ENCODE assay signal across 25 cellular contexts in genomic region chr2:72750977-72751639, GRCh38.
"Had no signal": no experiment of that assay in that cellular context is flagged by ENCODE, and none has a peak within 500 bp of the region (broad histone marks: within the 10 kb centered on the region; RNA-seq: fewer than 3 reads in every experiment).

No MANE protein-coding gene starts in this region.

- H3K36me3 Mint-ChIP-seq: activated CD4-positive, alpha-beta memory T cell treated with anti-CD3 and anti-CD28 coated beads for 36 hours; natural killer cell treated with Interleukin-12 subunit alpha and Interleukin-12 subunit beta and Interleukin-15 and Interleukin-18, amount 100 ng/mL, for 72 hours had no signal

- H3K27ac Mint-ChIP-seq: activated CD4-positive, alpha-beta memory T cell treated with anti-CD3 and anti-CD28 coated beads for 36 hours; activated naive CD4-positive, alpha-beta T cell treated with anti-CD3 and anti-CD28 coated beads for 36 hours; natural killer cell treated with Interleukin-12 subunit alpha and Interleukin-12 subunit beta and Interleukin-15 and Interleukin-18, amount 100 ng/mL, for 72 hours had no signal

- H3K27me3 Mint-ChIP-seq: activated CD4-positive, alpha-beta memory T cell treated with anti-CD3 and anti-CD28 coated beads for 36 hours; natural killer cell treated with Interleukin-12 subunit alpha and Interleukin-12 subunit beta and Interleukin-15 and Interleukin-18, amount 100 ng/mL, for 72 hours had no signal

- H3K4me3 Mint-ChIP-seq: activated CD4-positive, alpha-beta memory T cell treated with anti-CD3 and anti-CD28 coated beads for 36 hours; activated naive CD4-positive, alpha-beta T cell treated with anti-CD3 and anti-CD28 coated beads for 36 hours; natural killer cell treated with Interleukin-12 subunit alpha and Interleukin-12 subunit beta and Interleukin-15 and Interleukin-18, amount 100 ng/mL, for 72 hours had no signal

- H3K4me3 ChIP-seq: coronary artery, esophagus squamous epithelium, gastrocnemius medialis, left ventricle myocardium inferior, ovary, psoas muscle, right atrium auricular region, spleen, testis, uterus had no signal

- H3K4me1 ChIP-seq: psoas muscle, spleen had no signal

- H3K27me3 ChIP-seq: esophagus squamous epithelium, gastrocnemius medialis, ovary, right atrium auricular region, spleen, testis, uterus had no signal

- H3K9me3 Mint-ChIP-seq: activated CD4-positive, alpha-beta memory T cell treated with anti-CD3 and anti-CD28 coated beads for 36 hours; activated naive CD4-positive, alpha-beta T cell treated with anti-CD3 and anti-CD28 coated beads for 36 hours; natural killer cell treated with Interleukin-12 subunit alpha and Interleukin-12 subunit beta and Interleukin-15 and Interleukin-18, amount 100 ng/mL, for 72 hours had no signal

- ATAC-seq: gastrocnemius medialis; natural killer cell treated with Interleukin-12 subunit alpha and Interleukin-12 subunit beta and Interleukin-15 and Interleukin-18, amount 100 ng/mL, for 72 hours; psoas muscle had no signal

- DNase-seq: activated CD4-positive, alpha-beta memory T cell treated with anti-CD3 and anti-CD28 coated beads for 36 hours; activated CD4-positive, alpha-beta T cell treated with anti-CD3 and anti-CD28 coated beads for 48 hours; activated effector memory CD4-positive, alpha-beta T cell treated with Interleukin-2 at 50 U/mL for 16 hours; activated naive CD4-positive, alpha-beta T cell treated with anti-CD3 and anti-CD28 coated beads for 36 hours; activated T-cell treated with anti-CD3 and anti-CD28 coated beads, Interleukin-2, amount 50 U/mL, for 48 hours; amygdala; cerebellar nuclear complex; esophagus squamous epithelium; gastrocnemius medialis; hippocampal formation; left ventricle myocardium inferior; mammary epithelial cell; midbrain; ovary; psoas muscle; spleen; stimulated activated CD4-positive, alpha-beta T cell treated with anti-CD3 and anti-CD28 coated beads, Interleukin-4, amount 100 ng/mL, for 1 hour; stimulated activated naive CD4-positive, alpha-beta T cell; testis; uterus had no signal

- H3K27ac ChIP-seq: coronary artery, esophagus squamous epithelium, gastrocnemius medialis, left ventricle myocardium inferior, neutrophil, ovary, psoas muscle, right atrium auricular region, spleen, testis, uterus had no signal

- H3K36me3 ChIP-seq: esophagus squamous epithelium, gastrocnemius medialis, left ventricle myocardium inferior, neutrophil, ovary, right atrium auricular region, spleen, uterus had no signal

- H3K9me3 ChIP-seq: esophagus squamous epithelium, gastrocnemius medialis, left ventricle myocardium inferior, neutrophil, ovary, psoas muscle, right atrium auricular region, spleen, testis, uterus had no signal

- FAIRE-seq: bronchial epithelial cell had no signal
